ENCODE assay signal across 14 cellular contexts in genomic region chr12:45407188-45407850, GRCh38.
DNase-seq lines count a peak whose midpoint lies in the region; ATAC-seq and TF ChIP-seq lines count a peak whose summit lies in the region.
"Had no signal": no experiment of that assay in that cellular context is flagged by ENCODE, and none has a peak within 500 bp of the region (broad histone marks: within the 10 kb centered on the region; RNA-seq: fewer than 3 reads in every experiment).

No MANE protein-coding gene starts in this region.

- no peak overlapping the region for H3K4me2 ChIP-seq in mesenchymal stem cell (ENCODE audit: low read length, poor library complexity, severe bottlenecking)

- no peak overlapping the region for H3K14ac ChIP-seq in mesenchymal stem cell (ENCODE audit: low read length in 2 of 2)

- peaks cover 32% of the 10 kb centered on the region for H3K36me3 Mint-ChIP-seq in activated CD4-positive, alpha-beta memory T cell treated with anti-CD3 and anti-CD28 coated beads for 36 hours

- no peak overlapping the region for H3K4ac ChIP-seq in mesenchymal stem cell (ENCODE audit: low read depth in 1 of 2, low read length in 2 of 2)

- H3K4me3 ChIP-seq in AG04450 (ENCODE audit: low read depth, low read length) (no peak overlapping the region), mesenchymal stem cell (ENCODE audit: insufficient read depth in 1 of 2, low read depth in 1 of 2, low read length in 2 of 2) (no peak overlapping the region), spleen (no peak overlapping the region)
- H3K4me3 ChIP-seq: testis had no signal

- no peak overlapping the region for H2BK15ac ChIP-seq in mesenchymal stem cell (ENCODE audit: low read depth, poor library complexity, severe bottlenecking)

- H3K23ac ChIP-seq in mesenchymal stem cell (ENCODE audit: low read length in 2 of 2) = no peak overlapping the region

- no peaks in the 10 kb centered on the region for H3K27me3 Mint-ChIP-seq in activated CD4-positive, alpha-beta memory T cell treated with anti-CD3 and anti-CD28 coated beads for 36 hours
- H3K27me3 Mint-ChIP-seq: natural killer cell treated with Interleukin-12 subunit alpha and Interleukin-12 subunit beta and Interleukin-15 and Interleukin-18, amount 100 ng/mL, for 72 hours had no signal

- no peak overlapping the region for H3K27ac Mint-ChIP-seq in activated CD4-positive, alpha-beta memory T cell treated with anti-CD3 and anti-CD28 coated beads for 36 hours
- H3K27ac Mint-ChIP-seq: natural killer cell treated with Interleukin-12 subunit alpha and Interleukin-12 subunit beta and Interleukin-15 and Interleukin-18, amount 100 ng/mL, for 72 hours had no signal

- peak; percentile 49 for DNase-seq in AG04450 (ENCODE audit: low read depth, low spot score)
- DNase-seq in NAMALWA (ENCODE audit: low spot score) = peak; percentile 15
- peak; percentile 24 for DNase-seq in mesenchymal stem cell
- DNase-seq in activated CD4-positive, alpha-beta memory T cell treated with anti-CD3 and anti-CD28 coated beads for 36 hours = no peak
- no peak for DNase-seq in NCI-H345 treated with DMSO at 0.1 percent for 48 hours (lab: John Stamatoyannopoulos, UW; ENCODE audit: unreplicated experiment)
- no peak for DNase-seq in spleen
- DNase-seq in erythroblast (lab: John Stamatoyannopoulos, UW) = no peak
- DNase-seq: activated naive CD4-positive, alpha-beta T cell treated with anti-CD3 and anti-CD28 coated beads, Interleukin-2, amount 50 U/mL, for 16 hours; NCI-H1417; NCI-H510A treated with DMSO at 0.1 percent for 48 hours; retina; testis had no signal

- no peak overlapping the region for H2AFZ ChIP-seq in mesenchymal stem cell (ENCODE audit: low read depth, low read length)

- CTCF ChIA-PET in AG04450 (lab: Charles Lee) = interaction anchor here (2.1 to 3.0 kb wide), 3 partner anchors 18 to 192 kb away, joined by 5 to 15 read pairs (median 6); partner anchors contain the start of gene ANO6
- CTCF ChIA-PET in activated CD4-positive, alpha-beta memory T cell treated with anti-CD3 and anti-CD28 coated beads for 36 hours (lab: Charles Lee) = interaction anchor here (0.6 kb wide), 1 partner anchor 225 kb away, joined by 3 read pairs; no protein-coding TSS in a partner anchor

- peaks cover 3% of the 10 kb centered on the region for H3K79me1 ChIP-seq in mesenchymal stem cell (replicated peaks; ENCODE audit: low read length, poor library complexity, severe bottlenecking)

- no peak overlapping the region for H3K9ac ChIP-seq in mesenchymal stem cell (ENCODE audit: low read length)

- no peak overlapping the region for H2BK5ac ChIP-seq in mesenchymal stem cell (ENCODE audit: low read depth, low read length, poor library complexity, severe bottlenecking)

- peak; percentile 83 for ATAC-seq in esophagus mucosa
- ATAC-seq: natural killer cell treated with Interleukin-12 subunit alpha and Interleukin-12 subunit beta and Interleukin-15 and Interleukin-18, amount 100 ng/mL, for 72 hours had no signal

- H3K4me1 ChIP-seq in mesenchymal stem cell (ENCODE audit: control insufficient read depth, insufficient read depth, low read depth, low read length) = no peaks in the 10 kb centered on the region
- no peaks in the 10 kb centered on the region for H3K4me1 ChIP-seq in spleen

- TF ChIP-seq CTCF in AG04450 (IDR thresholded peaks at IDR 0.05; ENCODE audit: low read depth, low read length) (no peak), spleen (IDR thresholded peaks at IDR 0.05 in 8 of 11, conservative IDR thresholded peaks at IDR 0.05 in 3 of 11) (no peak)

- H3K36me3 ChIP-seq in mesenchymal stem cell (ENCODE audit: control insufficient read depth in 1 of 2, insufficient read depth in 2 of 2, low read depth in 1 of 2, low read length in 2 of 2) (peaks cover 28 to 61% of the 10 kb centered on the region in 2 experiments), spleen (peaks cover 0 to 100% (median 57%) of the 10 kb centered on the region in 6 donors)

- H3K27ac ChIP-seq in AG04450 (ENCODE audit: low read depth, low read length) (peak overlapping the region; percentile 71), mesenchymal stem cell (ENCODE audit: low read length, poor library complexity, severe bottlenecking) (no peak overlapping the region), spleen (no peak overlapping the region)
- H3K27ac ChIP-seq: testis had no signal

- POLR2A ChIA-PET in AG04450 (lab: Yijun Ruan, JAX) = interaction anchor here (0.6 kb wide), 1 partner anchor 534 kb away, joined by 3 read pairs; no protein-coding TSS in a partner anchor
- POLR2A ChIA-PET in activated CD4-positive, alpha-beta memory T cell treated with anti-CD3 and anti-CD28 coated beads for 36 hours (lab: Charles Lee) = no interaction called here

- no peak for TF ChIP-seq POLR2A in spleen (IDR thresholded peaks at IDR 0.05)
- TF ChIP-seq POLR2A in erythroblast (IDR thresholded peaks at IDR 0.05; ENCODE audit: low read length) = no peak

- H4K91ac ChIP-seq in mesenchymal stem cell (ENCODE audit: low read length) = no peak overlapping the region

- intact Hi-C loops in activated CD4-positive, alpha-beta memory T cell treated with anti-CD3 and anti-CD28 coated beads for 36 hours (cut with micrococcal nuclease) = no loop called here
- intact Hi-C loops in spleen (cut with DNase I; ENCODE audit: low total_unique reads) = no loop called here

- H3K9me3 ChIP-seq in AG04450 (ENCODE audit: control insufficient read depth, insufficient read depth, low read length) (no peaks in the 10 kb centered on the region), mesenchymal stem cell (ENCODE audit: control insufficient read depth, low read length) (no peaks in the 10 kb centered on the region), spleen (no peaks in the 10 kb centered on the region)
- H3K9me3 ChIP-seq: testis had no signal

- H3K27me3 ChIP-seq in AG04450 (ENCODE audit: control insufficient read depth, insufficient read depth, low read length) (no peaks in the 10 kb centered on the region), mesenchymal stem cell (ENCODE audit: control insufficient read depth in 1 of 2, insufficient read depth in 1 of 2, low read length in 2 of 2) (no peaks in the 10 kb centered on the region), spleen (replicated peaks in 1 of 7) (no peaks in the 10 kb centered on the region)
- H3K27me3 ChIP-seq: testis had no signal

- H2AK5ac ChIP-seq in mesenchymal stem cell (ENCODE audit: low read length, severe bottlenecking) = no peak overlapping the region

- 96% methylated on average over 5 of the region's 9 CpGs for WGBS in mesenchymal stem cell
- 88 to 95% (median 91%) methylated on average over 9 of the region's 9 CpGs for WGBS in spleen, 5 donors

- no peak overlapping the region for H2BK12ac ChIP-seq in mesenchymal stem cell (ENCODE audit: low read length in 2 of 2)

- H3K9me3 Mint-ChIP-seq in activated CD4-positive, alpha-beta memory T cell treated with anti-CD3 and anti-CD28 coated beads for 36 hours = no peaks in the 10 kb centered on the region
- H3K9me3 Mint-ChIP-seq: natural killer cell treated with Interleukin-12 subunit alpha and Interleukin-12 subunit beta and Interleukin-15 and Interleukin-18, amount 100 ng/mL, for 72 hours had no signal

- no peaks in the 10 kb centered on the region for H3K4me1 Mint-ChIP-seq in activated CD4-positive, alpha-beta memory T cell treated with anti-CD3 and anti-CD28 coated beads for 36 hours (ENCODE audit: low read depth)

- no peak overlapping the region for H4K8ac ChIP-seq in mesenchymal stem cell (ENCODE audit: low read length)

- no peak overlapping the region for H2BK120ac ChIP-seq in mesenchymal stem cell (ENCODE audit: low read depth, low read length)

- H3K18ac ChIP-seq in mesenchymal stem cell (ENCODE audit: low read depth in 1 of 2, low read length in 2 of 2) = no peak overlapping the region

- H3K4me3 Mint-ChIP-seq in activated CD4-positive, alpha-beta memory T cell treated with anti-CD3 and anti-CD28 coated beads for 36 hours = no peak overlapping the region
- H3K4me3 Mint-ChIP-seq: natural killer cell treated with Interleukin-12 subunit alpha and Interleukin-12 subunit beta and Interleukin-15 and Interleukin-18, amount 100 ng/mL, for 72 hours had no signal

Comparison
In these comparisons a context has a peak if more than half of its experiments do, and no peak if none do; other contexts are left out.
1. DNase-seq: peak in AG04450 (single experiment), NAMALWA (single experiment) and mesenchymal stem cell (single experiment); none in activated CD4-positive, alpha-beta memory T cell treated with anti-CD3 and anti-CD28 coated beads for 36 hours (single experiment), NCI-H345 treated with DMSO at 0.1 percent for 48 hours (single experiment), spleen (single experiment) and erythroblast (0 of 2).